In genomic region chr15:51380999-51381806, GRCh38 we compare ENCODE assay signal across 8 cellular contexts. TPM values are rescaled to one million over a fixed set of nuclear protein-coding genes. Genes with fewer than 3 reads are reported as not detected.
DNase-seq lines count a peak whose midpoint lies in the region; ATAC-seq and TF ChIP-seq lines count a peak whose summit lies in the region.

No MANE protein-coding gene starts in this region.

- H2AK9ac ChIP-seq in IMR-90 (replicated peaks; ENCODE audit: low read depth, low read length, poor library complexity): no peak overlapping the region

- H3K9me1 ChIP-seq in IMR-90 (ENCODE audit: insufficient read depth, low read length): peaks cover 5% of the 10 kb centered on the region; the same call in 1 of the 2 replicates

- no peak overlapping the region for H2AFZ ChIP-seq in IMR-90 (replicated peaks; ENCODE audit: low read length, poor library complexity)

- H4K91ac ChIP-seq in IMR-90 (ENCODE audit: insufficient read depth, low read depth, low read length): no peak overlapping the region

- H4K20me1 ChIP-seq in IMR-90 (ENCODE audit: insufficient read depth, low read length): no peaks in the 10 kb centered on the region

- no peak overlapping the region for H4K5ac ChIP-seq in IMR-90 (ENCODE audit: low read depth, low read length)

- H3K27ac ChIP-seq in IMR-90 (ENCODE audit: insufficient read depth, low read length) (no peak overlapping the region), Panc1 (ENCODE audit: low read length) (no peak overlapping the region), layer of hippocampus (ENCODE audit: low read depth, low read length) (peak overlapping the region; percentile 43)

- H2BK5ac ChIP-seq in IMR-90 (ENCODE audit: low read depth, low read length, poor library complexity, severe bottlenecking): no peak overlapping the region

- intact Hi-C loops in activated CD4-positive, alpha-beta T cell treated with anti-CD3 and anti-CD28 coated beads for 36 hours (cut with DNase I, micrococcal nuclease): loop anchor here (1.0 to 2.0 kb wide), 3 partner anchors 98 to 218 kb away; no protein-coding TSS in a partner anchor
- intact Hi-C loops in IMR-90 (cut with micrococcal nuclease): loop anchor here (1.0 kb wide), 3 partner anchors 100 to 218 kb away; no protein-coding TSS in a partner anchor
- intact Hi-C loops in Panc1 (cut with micrococcal nuclease; ENCODE audit: unreplicated experiment): loop anchor here (1.0 to 5.0 kb wide), 3 partner anchors 100 to 218 kb away; no protein-coding TSS in a partner anchor

- peak; percentile 98 for TF ChIP-seq RAD21 in IMR-90 (IDR thresholded peaks at IDR 0.05; ENCODE audit: low read length)

- dilution Hi-C loops in IMR-90 (cut with HindIII; ENCODE audit: low sequenced_read_pairs, unreplicated experiment): no loop called here

- TF ChIP-seq POLR2A in IMR-90 (IDR thresholded peaks at IDR 0.05; ENCODE audit: low read depth, low read length): no peak

- no peaks in the 10 kb centered on the region for H3K36me3 Mint-ChIP-seq in activated CD4-positive, alpha-beta T cell treated with anti-CD3 and anti-CD28 coated beads for 36 hours (ENCODE audit: low read depth)

- in situ Hi-C loops in IMR-90 (cut with MboI; ENCODE audit: low sequenced_read_pairs) (loop anchor here (5.0 kb wide), 1 partner anchor 219 kb away; no protein-coding TSS in a partner anchor), Panc1 (cut with HindIII; ENCODE audit: low pct_unique_long_range_greater_than_20kb, low sequenced_read_pairs) (no loop called here)

- H3K27ac Mint-ChIP-seq in activated CD4-positive, alpha-beta T cell treated with anti-CD3 and anti-CD28 coated beads for 36 hours: no peak overlapping the region
- H3K27ac Mint-ChIP-seq in stimulated activated naive CD8-positive, alpha-beta T cell treated with anti-CD3 and anti-CD28 coated beads, Interleukin-15, amount 100 ng/mL, for 72 hours: peak overlapping the region in 1 of 2 donors; percentile 23

- H3K4ac ChIP-seq in IMR-90 (ENCODE audit: low read depth, low read length): no peak overlapping the region

- H3K23ac ChIP-seq in IMR-90 (ENCODE audit: low read depth, low read length): no peak overlapping the region

- H3K18ac ChIP-seq in IMR-90 (ENCODE audit: low read depth, low read length): no peak overlapping the region

- H3K56ac ChIP-seq in IMR-90 (ENCODE audit: extremely low read depth, insufficient read depth, low read length): no peak overlapping the region

- CTCF ChIA-PET in activated CD4-positive, alpha-beta T cell treated with anti-CD3 and anti-CD28 coated beads for 36 hours (lab: Charles Lee): interaction anchor here (0.5 to 3.1 kb wide), 6 partner anchors 12 to 218 kb away, joined by 3 to 17 read pairs (median 5); no protein-coding TSS in a partner anchor
- CTCF ChIA-PET in IMR-90 (lab: Yijun Ruan, JAX): interaction anchor here (0.5 to 9.7 kb wide), 16 partner anchors 10 to 957 kb away, joined by 3 to 89 read pairs (median 4); no protein-coding TSS in a partner anchor
- CTCF ChIA-PET in Panc1 (lab: Charles Lee): interaction anchor here (1.1 to 2.1 kb wide), 4 partner anchors 22 to 218 kb away, joined by 4 to 13 read pairs (median 7); no protein-coding TSS in a partner anchor

- BruUV-seq in IMR-90 (replicated peaks; lab: Mats Ljungman, UMichigan) (no TSS peak), Panc1 (replicated peaks; lab: Mats Ljungman, UMichigan) (no TSS peak)

- peaks cover 11% of the 10 kb centered on the region for H3K27me3 Mint-ChIP-seq in activated CD4-positive, alpha-beta T cell treated with anti-CD3 and anti-CD28 coated beads for 36 hours
- H3K27me3 Mint-ChIP-seq in stimulated activated naive CD8-positive, alpha-beta T cell treated with anti-CD3 and anti-CD28 coated beads, Interleukin-15, amount 100 ng/mL, for 72 hours: peaks cover 28% of the 10 kb centered on the region

- 90% methylated on average over 5 of the region's 14 CpGs; no CpG with 5 or more reads in 1 of the 2 experiments for WGBS in IMR-90 (ENCODE audit: extremely low coverage in 2 of 2, insufficient read length in 1 of 2), 2 experiments

- POLR2A ChIA-PET in activated CD4-positive, alpha-beta T cell treated with anti-CD3 and anti-CD28 coated beads for 36 hours (lab: Charles Lee): no interaction called here
- POLR2A ChIA-PET in IMR-90 (lab: Charles Lee; ENCODE audit: unreplicated experiment): no interaction called here
- POLR2A ChIA-PET in Panc1 (lab: Charles Lee): no interaction called here

- peak; percentile 97 for TF ChIP-seq CTCF in IMR-90 (conservative IDR thresholded peaks at IDR 0.05; ENCODE audit: low read depth, low read length)
- peak; percentile 91 for TF ChIP-seq CTCF in Panc1 (IDR thresholded peaks at IDR 0.05)

- H3K4me1 ChIP-seq in IMR-90 (ENCODE audit: control insufficient read depth, insufficient read depth, low read length) (peaks cover 8% of the 10 kb centered on the region), Panc1 (ENCODE audit: control insufficient read depth, insufficient read depth, low read length) (no peaks in the 10 kb centered on the region)

- H2BK120ac ChIP-seq in IMR-90 (ENCODE audit: low read depth, low read length): no peak overlapping the region

- H3K4me1 Mint-ChIP-seq in activated CD4-positive, alpha-beta T cell treated with anti-CD3 and anti-CD28 coated beads for 36 hours: no peaks in the 10 kb centered on the region
- H3K4me1 Mint-ChIP-seq in stimulated activated naive CD8-positive, alpha-beta T cell treated with anti-CD3 and anti-CD28 coated beads, Interleukin-15, amount 100 ng/mL, for 72 hours: no peaks in the 10 kb centered on the region

- no peaks in the 10 kb centered on the region for H3K36me3 ChIP-seq in IMR-90 (ENCODE audit: control insufficient read depth, insufficient read depth, low read length)
- H3K36me3 ChIP-seq in Panc1 (ENCODE audit: control insufficient read depth, insufficient read depth, low read length): no peaks in the 10 kb centered on the region

- H3K79me1 ChIP-seq in IMR-90 (ENCODE audit: low read depth in 1 of 2, low read length in 2 of 2): no peaks in the 10 kb centered on the region

- ATAC-seq in activated CD4-positive, alpha-beta T cell treated with anti-CD3 and anti-CD28 coated beads for 36 hours: peak; percentile 78
- peak; percentile 72 for ATAC-seq in GM21515 (IDR thresholded peaks at IDR 0.05; ENCODE audit: unreplicated experiment)
- ATAC-seq in IMR-90 (ENCODE audit: low read depth): peak; percentile 84
- ATAC-seq in Panc1: peak; percentile 93
- peak; percentile 84 for ATAC-seq in stimulated activated naive CD8-positive, alpha-beta T cell treated with anti-CD3 and anti-CD28 coated beads, Interleukin-15, amount 100 ng/mL, for 72 hours

- H3K4me3 ChIP-seq in IMR-90 (ENCODE audit: insufficient read depth, low read depth, low read length) (no peak overlapping the region), Panc1 (ENCODE audit: low read depth in 2 of 2, low read length in 2 of 2) (no peak overlapping the region)

- peak; percentile 55 for DNase-seq in activated CD4-positive, alpha-beta T cell treated with anti-CD3 and anti-CD28 coated beads for 36 hours
- DNase-seq in activated CD4-positive, alpha-beta T cell treated with anti-CD3 and anti-CD28 coated beads for 1 hour: no peak
- DNase-seq in IMR-90 (peak; percentile 64), Panc1 (ENCODE audit: low read depth, low spot score) (peak; percentile 71), cerebellar cortex (ENCODE audit: low spot score) (peak; percentile 66)
- DNase-seq in stimulated activated naive CD8-positive, alpha-beta T cell treated with anti-CD3 and anti-CD28 coated beads, Interleukin-15, amount 100 ng/mL, for 72 hours: peak; percentile 31 to 48

- no peak overlapping the region for H2AK5ac ChIP-seq in IMR-90 (ENCODE audit: low read depth, low read length)

- no peak overlapping the region for H3K14ac ChIP-seq in IMR-90 (replicated peaks; ENCODE audit: low read depth, low read length)

- H3K9ac ChIP-seq in IMR-90 (ENCODE audit: low read depth, low read length): no peak overlapping the region

- H3K4me2 ChIP-seq in IMR-90 (ENCODE audit: low read depth, low read length): no peak overlapping the region

- H2BK20ac ChIP-seq in IMR-90 (ENCODE audit: low read depth, low read length): no peak overlapping the region

- no peak overlapping the region for H3K4me3 Mint-ChIP-seq in activated CD4-positive, alpha-beta T cell treated with anti-CD3 and anti-CD28 coated beads for 36 hours
- no peak overlapping the region for H3K4me3 Mint-ChIP-seq in stimulated activated naive CD8-positive, alpha-beta T cell treated with anti-CD3 and anti-CD28 coated beads, Interleukin-15, amount 100 ng/mL, for 72 hours

- H4K8ac ChIP-seq in IMR-90 (ENCODE audit: low read depth in 2 of 2, low read length in 2 of 2): no peak overlapping the region

- H2BK15ac ChIP-seq in IMR-90 (ENCODE audit: low read depth, low read length): no peak overlapping the region

- H3K9me3 ChIP-seq in IMR-90 (ENCODE audit: control insufficient read depth, insufficient read depth, low read length): no peaks in the 10 kb centered on the region
- H3K9me3 ChIP-seq in Panc1 (ENCODE audit: control insufficient read depth, insufficient read depth, low read depth, low read length): no peaks in the 10 kb centered on the region

- H3K9me3 Mint-ChIP-seq in activated CD4-positive, alpha-beta T cell treated with anti-CD3 and anti-CD28 coated beads for 36 hours (ENCODE audit: low read depth): no peaks in the 10 kb centered on the region
- H3K9me3 Mint-ChIP-seq in stimulated activated naive CD8-positive, alpha-beta T cell treated with anti-CD3 and anti-CD28 coated beads, Interleukin-15, amount 100 ng/mL, for 72 hours: no peaks in the 10 kb centered on the region

- H3K27me3 ChIP-seq in IMR-90 (ENCODE audit: control insufficient read depth, insufficient read depth, low read length) (peaks cover 38% of the 10 kb centered on the region), Panc1 (ENCODE audit: control insufficient read depth, insufficient read depth, low read length) (0 out of 2 replicates have a peak, but pooled peaks cover 5% of the 10 kb centered on the region), layer of hippocampus (ENCODE audit: control insufficient read depth, insufficient read depth, low read length) (no peaks in the 10 kb centered on the region)

TF ChIP-seq in IMR-90, 13 proteins besides CTCF, POLR2A, EP300 and RAD21 (continues in another document):
- TF ChIP-seq SMC3 (IDR thresholded peaks at IDR 0.05; ENCODE audit: low read depth, low read length): peak; percentile 99

RNA-seq across cellular contexts. Expression of gene GLDN, which starts 39.7 kb away (rescaled TPM):
- not detected for total RNA-seq in activated CD4-positive, alpha-beta T cell treated with anti-CD3 and anti-CD28 coated beads for 36 hours
- total RNA-seq in IMR-90 (2012; rRNA removed) (under 0.01 TPM in 1 of 2 replicates, not detected in the other), Panc1 (2021; ENCODE audit: unreplicated experiment) (0.57 TPM)
- polyA plus RNA-seq in IMR-90 (2012; rRNA removed): not detected in 2 replicates
- 0.02 and 0.14 TPM in 2 replicates for polyA plus RNA-seq in IMR-90 (2012; cell fraction: cytosol; rRNA removed)
- 0.02 TPM in 1 of 2 replicates, not detected in the other for polyA plus RNA-seq in IMR-90 (2012; cell fraction: nucleus; rRNA removed; ENCODE audit: low replicate concordance)
- polyA plus RNA-seq in Panc1 (2012; ENCODE audit: insufficient read length): 0.76 TPM

RNA-seq across cellular contexts. Expression of gene CYP19A1, which starts 42.8 kb away (rescaled TPM):
- not detected for total RNA-seq in activated CD4-positive, alpha-beta T cell treated with anti-CD3 and anti-CD28 coated beads for 36 hours
- total RNA-seq in IMR-90 (2012; rRNA removed) (not detected in 2 replicates), Panc1 (2021; ENCODE audit: unreplicated experiment) (not detected)
- not detected in 2 replicates for polyA plus RNA-seq in IMR-90 (2012; rRNA removed)
- polyA plus RNA-seq in IMR-90 (2012; cell fraction: cytosol; rRNA removed): not detected in 2 replicates
- 0.10 TPM in 1 of 2 replicates, not detected in the other for polyA plus RNA-seq in IMR-90 (2012; cell fraction: nucleus; rRNA removed; ENCODE audit: low replicate concordance)
- polyA plus RNA-seq in Panc1 (2012; ENCODE audit: insufficient read length): not detected
